8 cellular contexts compared by ENCODE assay signal in genomic region chr2:226797989-226798421, GRCh38. TPM values are rescaled to one million over a fixed set of nuclear protein-coding genes. Genes with fewer than 3 reads are reported as not detected.
DNase-seq lines count a peak whose midpoint lies in the region; ATAC-seq, FAIRE-seq and TF ChIP-seq lines count a peak whose summit lies in the region.

No MANE protein-coding gene starts in this region.

- H3K4me3 ChIP-seq in WI38 (ENCODE audit: low read depth, low read length): peak overlapping the region; percentile 73

- TF ChIP-seq CTCF in WI38 (IDR thresholded peaks at IDR 0.05; ENCODE audit: low read depth, low read length): no peak

- DNase-seq in ELR (ENCODE audit: low read depth): peak; percentile 54
- peak; percentile 40 for DNase-seq in Right ventricle myocardium superior
- DNase-seq in sciatic nerve (ENCODE audit: low spot score): peak; percentile 61
- no peak for DNase-seq in GM19239 (ENCODE audit: insufficient read length, low spot score)
- DNase-seq in G401 (ENCODE audit: low spot score): no peak

- ATAC-seq in Right ventricle myocardium superior (ENCODE audit: poor library complexity) (no peak), sciatic nerve (no peak), HG03097 (IDR thresholded peaks at IDR 0.05; ENCODE audit: low FRiP score, unreplicated experiment) (no peak), HG03378 (IDR thresholded peaks at IDR 0.05; ENCODE audit: unreplicated experiment) (no peak)

- FAIRE-seq in GM19239 (lab: Jason Lieb, UNC): no peak

- intact Hi-C loops in Right ventricle myocardium superior (cut with DNase I): loop anchor here (2.0 to 10.0 kb wide), 4 partner anchors 73 to 911 kb away; no protein-coding TSS in a partner anchor
- intact Hi-C loops in sciatic nerve (cut with DNase I): loop anchor here (10.0 kb wide), 1 partner anchor 573 kb away; no protein-coding TSS in a partner anchor

- in situ Hi-C loops in G401 (cut with HindIII; ENCODE audit: low sequenced_read_pairs): loop anchor here (25.0 kb wide), 1 partner anchor 311 kb away; no protein-coding TSS in a partner anchor

RNA-seq across cellular contexts. Expression of gene IRS1, which starts 1.6 kb away (rescaled TPM):
- total RNA-seq in Right ventricle myocardium superior (17.6 TPM), sciatic nerve (33.8 TPM)
- total RNA-seq in G401 (2014; rRNA removed; shearing (Covaris generic)): 24.6 and 26.5 TPM in 2 replicates

RNA-seq across cellular contexts. Expression of gene RHBDD1, which starts 37.8 kb away (rescaled TPM):
- 29.5 TPM for total RNA-seq in Right ventricle myocardium superior
- total RNA-seq in sciatic nerve: 66.0 TPM
- 4.0 and 7.9 TPM in 2 replicates for total RNA-seq in G401 (2014; rRNA removed; shearing (Covaris generic))

Comparison
In these comparisons a context has a peak if more than half of its experiments do, and no peak if none do; other contexts are left out.
1. DNase-seq: peak in ELR (single experiment), Right ventricle myocardium superior (single experiment) and sciatic nerve (single experiment); none in GM19239 (single experiment) and G401 (single experiment).